ENCODE assay signal across 10 cellular contexts in genomic region chr1:220956861-220957605, GRCh38.
A peak's percentile ranks its signal among the peaks of the same experiment; 100 is the strongest.
DNase-seq lines count a peak whose midpoint lies in the region; ATAC-seq and TF ChIP-seq lines count a peak whose summit lies in the region.
"Had no signal": no experiment of that assay in that cellular context is flagged by ENCODE, and none has a peak within 500 bp of the region (broad histone marks: within the 10 kb centered on the region; RNA-seq: fewer than 3 reads in every experiment).

No MANE protein-coding gene starts in this region.

- DNase-seq in CD1c-positive myeloid dendritic cell (ENCODE audit: extremely low spot score), result peak; percentile 92
- peak; percentile 66 for DNase-seq in NOMO-1 treated with dmso at 0.1 percent for 144 hours (lab: John Stamatoyannopoulos, UW; ENCODE audit: unreplicated experiment)
- peak; percentile 88 for DNase-seq in epithelial cell of proximal tubule (ENCODE audit: low read depth)
- DNase-seq in non-pigmented ciliary epithelial cell (ENCODE audit: low read depth), result peak; percentile 96
- DNase-seq in osteocyte (ENCODE audit: extremely low spot score, unreplicated experiment), result no peak
- DNase-seq in NCI-H2196 (lab: John Stamatoyannopoulos, UW; ENCODE audit: unreplicated experiment), result no peak
- DNase-seq in stimulated activated CD4-positive, alpha-beta T cell treated with anti-CD3 and anti-CD28 coated beads, Interleukin-4, amount 100 ng/mL, for 24 hours, result no peak
- DNase-seq: DMS 273 treated with DMSO at 0.1 percent for 48 hours, NCI-H1436 had no signal

- H3K9me3 Mint-ChIP-seq in osteocyte (ENCODE audit: unreplicated experiment), result no peaks in the 10 kb centered on the region

- no peaks in the 10 kb centered on the region for H3K27me3 Mint-ChIP-seq in osteocyte (ENCODE audit: unreplicated experiment)

- H3K4me1 Mint-ChIP-seq in osteocyte (ENCODE audit: unreplicated experiment), result no peaks in the 10 kb centered on the region

- no peak for ATAC-seq in GM21381 (IDR thresholded peaks at IDR 0.05; ENCODE audit: unreplicated experiment)

- H3K4me3 ChIP-seq in epithelial cell of proximal tubule (ENCODE audit: low read depth, low read length), result no peak overlapping the region

- H3K27ac Mint-ChIP-seq in osteocyte (ENCODE audit: unreplicated experiment), result no peak overlapping the region

- H3K4me3 Mint-ChIP-seq in osteocyte (ENCODE audit: unreplicated experiment), result no peak overlapping the region

- TF ChIP-seq CTCF in epithelial cell of proximal tubule (conservative IDR thresholded peaks at IDR 0.05; ENCODE audit: low read depth, low read length) (no peak), osteocyte (IDR thresholded peaks at IDR 0.05) (no peak)

- no peaks in the 10 kb centered on the region for H3K36me3 Mint-ChIP-seq in osteocyte (ENCODE audit: unreplicated experiment)

Comparison
In these comparisons a context has a peak if more than half of its experiments do, and no peak if none do; other contexts are left out.
1. DNase-seq: peak in CD1c-positive myeloid dendritic cell (single experiment), NOMO-1 treated with dmso at 0.1 percent for 144 hours (single experiment), epithelial cell of proximal tubule (single experiment) and non-pigmented ciliary epithelial cell (single experiment); none in osteocyte (single experiment), NCI-H2196 (single experiment) and stimulated activated CD4-positive, alpha-beta T cell treated with anti-CD3 and anti-CD28 coated beads, Interleukin-4, amount 100 ng/mL, for 24 hours (single experiment).